1 cellular context compared by ENCODE assay signal in the genomic region with DNA sequence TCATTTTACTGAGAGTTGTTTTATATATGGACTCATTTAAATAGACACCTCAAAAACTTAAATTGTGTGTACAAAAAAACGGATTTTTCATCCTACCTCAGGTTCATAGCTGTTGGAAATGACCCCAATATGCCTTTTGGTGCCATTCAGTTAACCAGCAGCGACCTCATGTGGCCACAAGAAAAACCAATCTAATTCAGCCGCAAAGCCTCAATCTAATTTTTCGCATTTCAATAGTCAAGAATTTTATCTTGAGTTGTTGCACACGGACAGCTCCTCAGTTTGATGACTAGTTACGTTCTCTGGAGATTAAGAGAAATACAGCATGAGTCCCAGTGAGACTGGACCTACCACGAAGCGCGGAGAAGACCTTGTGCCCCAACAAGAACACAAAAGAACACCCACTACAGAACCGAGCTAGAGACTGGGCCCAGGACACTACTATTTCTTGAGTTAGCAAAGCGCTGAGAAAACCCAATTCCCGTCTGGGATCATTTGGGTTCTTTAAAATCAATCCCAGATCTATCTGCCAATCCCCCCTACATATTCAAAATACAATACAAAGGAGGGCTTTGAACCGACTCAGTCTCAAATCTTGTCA.
TF ChIP-seq lines count a peak whose summit lies in the region.

No MANE protein-coding gene starts in this region.

TF ChIP-seq in HepG2, 621 proteins besides CTCF, POLR2A, EP300 and RAD21 (continued from another document and continues in another):
- TF ChIP-seq SMC3 (IDR thresholded peaks at IDR 0.05; ENCODE audit: low read length) (peak; percentile 95), MIXL1 (CRISPR knock-in tag; IDR thresholded peaks at IDR 0.05) (peak; percentile 58; the same call in 1 of the 2 replicates), NPAS2 (CRISPR knock-in tag; IDR thresholded peaks at IDR 0.05; ENCODE audit: borderline replicate concordance) (no peak), KDM6A (CRISPR knock-in tag; IDR thresholded peaks at IDR 0.05; ENCODE audit: low read depth) (no peak), ZNF253 (CRISPR knock-in tag; IDR thresholded peaks at IDR 0.05; ENCODE audit: borderline replicate concordance) (no peak), ZNF33B (CRISPR knock-in tag; IDR thresholded peaks at IDR 0.05) (no peak), ZNF615 (CRISPR knock-in tag; IDR thresholded peaks at IDR 0.05; ENCODE audit: borderline replicate concordance) (no peak), KMT2A (CRISPR knock-in tag; IDR thresholded peaks at IDR 0.05) (no peak), ZFP36L2 (CRISPR knock-in tag; IDR thresholded peaks at IDR 0.05) (no peak), SMAD3 (CRISPR knock-in tag; IDR thresholded peaks at IDR 0.05) (peak; percentile 73; the same call in 1 of the 2 replicates), ZNF441 (CRISPR knock-in tag; IDR thresholded peaks at IDR 0.05; ENCODE audit: borderline replicate concordance) (no peak), MATR3 (CRISPR knock-in tag; IDR thresholded peaks at IDR 0.05) (no peak), SRF (IDR thresholded peaks at IDR 0.05; ENCODE audit: low read depth, low read length) (no peak), ZNF317 (CRISPR knock-in tag; IDR thresholded peaks at IDR 0.05) (no peak), KLF16 (CRISPR knock-in tag; IDR thresholded peaks at IDR 0.05) (no peak), ZNF484 (CRISPR knock-in tag; IDR thresholded peaks at IDR 0.05; ENCODE audit: borderline replicate concordance, low read depth) (no peak), KDM1A (CRISPR knock-in tag; IDR thresholded peaks at IDR 0.05) (no peak), HOXA7 (CRISPR knock-in tag; IDR thresholded peaks at IDR 0.05) (no peak), KDM2A (CRISPR knock-in tag; IDR thresholded peaks at IDR 0.05; ENCODE audit: borderline replicate concordance, low read depth) (no peak), DR1 (CRISPR knock-in tag; IDR thresholded peaks at IDR 0.05) (no peak), CEBPB (IDR thresholded peaks at IDR 0.05; ENCODE audit: borderline replicate concordance, low read depth, low read length) (no peak), MYC (CRISPR knock-in tag; IDR thresholded peaks at IDR 0.05; ENCODE audit: borderline replicate concordance) (no peak), JUND (CRISPR knock-in tag; IDR thresholded peaks at IDR 0.05) (no peak), ELF3 (CRISPR knock-in tag; IDR thresholded peaks at IDR 0.05) (0 out of 2 replicates have a peak, but pooled peaks have one; percentile 27), MBD4 (IDR thresholded peaks at IDR 0.05; ENCODE audit: borderline replicate concordance, low read length) (no peak), ZNF782 (CRISPR knock-in tag; IDR thresholded peaks at IDR 0.05; ENCODE audit: borderline replicate concordance) (no peak), DMAP1 (CRISPR knock-in tag; IDR thresholded peaks at IDR 0.05) (no peak), MZF1 (CRISPR knock-in tag; IDR thresholded peaks at IDR 0.05; ENCODE audit: borderline replicate concordance) (no peak), SAP130 (CRISPR knock-in tag; IDR thresholded peaks at IDR 0.05; ENCODE audit: low read depth) (peak; percentile 15; the same call in 1 of the 2 replicates), TP53 (CRISPR knock-in tag; conservative IDR thresholded peaks at IDR 0.05) (no peak), KLF11 (CRISPR knock-in tag; IDR thresholded peaks at IDR 0.05) (peak; percentile 43; the same call in 1 of the 2 replicates)
- TF ChIP-seq, protein P1, sequence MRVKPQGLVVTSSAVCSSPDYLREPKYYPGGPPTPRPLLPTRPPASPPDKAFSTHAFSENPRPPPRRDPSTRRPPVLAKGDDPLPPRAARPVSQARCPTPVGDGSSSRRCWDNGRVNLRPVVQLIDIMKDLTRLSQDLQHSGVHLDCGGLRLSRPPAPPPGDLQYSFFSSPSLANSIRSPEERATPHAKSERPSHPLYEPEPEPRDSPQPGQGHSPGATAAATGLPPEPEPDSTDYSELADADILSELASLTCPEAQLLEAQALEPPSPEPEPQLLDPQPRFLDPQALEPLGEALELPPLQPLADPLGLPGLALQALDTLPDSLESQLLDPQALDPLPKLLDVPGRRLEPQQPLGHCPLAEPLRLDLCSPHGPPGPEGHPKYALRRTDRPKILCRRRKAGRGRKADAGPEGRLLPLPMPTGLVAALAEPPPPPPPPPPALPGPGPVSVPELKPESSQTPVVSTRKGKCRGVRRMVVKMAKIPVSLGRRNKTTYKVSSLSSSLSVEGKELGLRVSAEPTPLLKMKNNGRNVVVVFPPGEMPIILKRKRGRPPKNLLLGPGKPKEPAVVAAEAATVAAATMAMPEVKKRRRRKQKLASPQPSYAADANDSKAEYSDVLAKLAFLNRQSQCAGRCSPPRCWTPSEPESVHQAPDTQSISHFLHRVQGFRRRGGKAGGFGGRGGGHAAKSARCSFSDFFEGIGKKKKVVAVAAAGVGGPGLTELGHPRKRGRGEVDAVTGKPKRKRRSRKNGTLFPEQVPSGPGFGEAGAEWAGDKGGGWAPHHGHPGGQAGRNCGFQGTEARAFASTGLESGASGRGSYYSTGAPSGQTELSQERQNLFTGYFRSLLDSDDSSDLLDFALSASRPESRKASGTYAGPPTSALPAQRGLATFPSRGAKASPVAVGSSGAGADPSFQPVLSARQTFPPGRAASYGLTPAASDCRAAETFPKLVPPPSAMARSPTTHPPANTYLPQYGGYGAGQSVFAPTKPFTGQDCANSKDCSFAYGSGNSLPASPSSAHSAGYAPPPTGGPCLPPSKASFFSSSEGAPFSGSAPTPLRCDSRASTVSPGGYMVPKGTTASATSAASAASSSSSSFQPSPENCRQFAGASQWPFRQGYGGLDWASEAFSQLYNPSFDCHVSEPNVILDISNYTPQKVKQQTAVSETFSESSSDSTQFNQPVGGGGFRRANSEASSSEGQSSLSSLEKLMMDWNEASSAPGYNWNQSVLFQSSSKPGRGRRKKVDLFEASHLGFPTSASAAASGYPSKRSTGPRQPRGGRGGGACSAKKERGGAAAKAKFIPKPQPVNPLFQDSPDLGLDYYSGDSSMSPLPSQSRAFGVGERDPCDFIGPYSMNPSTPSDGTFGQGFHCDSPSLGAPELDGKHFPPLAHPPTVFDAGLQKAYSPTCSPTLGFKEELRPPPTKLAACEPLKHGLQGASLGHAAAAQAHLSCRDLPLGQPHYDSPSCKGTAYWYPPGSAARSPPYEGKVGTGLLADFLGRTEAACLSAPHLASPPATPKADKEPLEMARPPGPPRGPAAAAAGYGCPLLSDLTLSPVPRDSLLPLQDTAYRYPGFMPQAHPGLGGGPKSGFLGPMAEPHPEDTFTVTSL (CRISPR knock-in tag; IDR thresholded peaks at IDR 0.05; ENCODE audit: borderline replicate concordance) = no peak
- TF ChIP-seq, protein P2, sequence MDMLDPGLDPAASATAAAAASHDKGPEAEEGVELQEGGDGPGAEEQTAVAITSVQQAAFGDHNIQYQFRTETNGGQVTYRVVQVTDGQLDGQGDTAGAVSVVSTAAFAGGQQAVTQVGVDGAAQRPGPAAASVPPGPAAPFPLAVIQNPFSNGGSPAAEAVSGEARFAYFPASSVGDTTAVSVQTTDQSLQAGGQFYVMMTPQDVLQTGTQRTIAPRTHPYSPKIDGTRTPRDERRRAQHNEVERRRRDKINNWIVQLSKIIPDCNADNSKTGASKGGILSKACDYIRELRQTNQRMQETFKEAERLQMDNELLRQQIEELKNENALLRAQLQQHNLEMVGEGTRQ (IDR thresholded peaks at IDR 0.05; ENCODE audit: low read depth, low read length) = no peak
- TF ChIP-seq, protein P2 (CRISPR knock-in tag; IDR thresholded peaks at IDR 0.05; ENCODE audit: borderline replicate concordance) = no peak
- TF ChIP-seq, protein P3, sequence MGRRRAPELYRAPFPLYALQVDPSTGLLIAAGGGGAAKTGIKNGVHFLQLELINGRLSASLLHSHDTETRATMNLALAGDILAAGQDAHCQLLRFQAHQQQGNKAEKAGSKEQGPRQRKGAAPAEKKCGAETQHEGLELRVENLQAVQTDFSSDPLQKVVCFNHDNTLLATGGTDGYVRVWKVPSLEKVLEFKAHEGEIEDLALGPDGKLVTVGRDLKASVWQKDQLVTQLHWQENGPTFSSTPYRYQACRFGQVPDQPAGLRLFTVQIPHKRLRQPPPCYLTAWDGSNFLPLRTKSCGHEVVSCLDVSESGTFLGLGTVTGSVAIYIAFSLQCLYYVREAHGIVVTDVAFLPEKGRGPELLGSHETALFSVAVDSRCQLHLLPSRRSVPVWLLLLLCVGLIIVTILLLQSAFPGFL (CRISPR knock-in tag; IDR thresholded peaks at IDR 0.05) = no peak
- TF ChIP-seq, protein P4, sequence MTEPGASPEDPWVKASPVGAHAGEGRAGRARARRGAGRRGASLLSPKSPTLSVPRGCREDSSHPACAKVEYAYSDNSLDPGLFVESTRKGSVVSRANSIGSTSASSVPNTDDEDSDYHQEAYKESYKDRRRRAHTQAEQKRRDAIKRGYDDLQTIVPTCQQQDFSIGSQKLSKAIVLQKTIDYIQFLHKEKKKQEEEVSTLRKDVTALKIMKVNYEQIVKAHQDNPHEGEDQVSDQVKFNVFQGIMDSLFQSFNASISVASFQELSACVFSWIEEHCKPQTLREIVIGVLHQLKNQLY (CRISPR knock-in tag; IDR thresholded peaks at IDR 0.05) = no peak
- TF ChIP-seq, protein P5, sequence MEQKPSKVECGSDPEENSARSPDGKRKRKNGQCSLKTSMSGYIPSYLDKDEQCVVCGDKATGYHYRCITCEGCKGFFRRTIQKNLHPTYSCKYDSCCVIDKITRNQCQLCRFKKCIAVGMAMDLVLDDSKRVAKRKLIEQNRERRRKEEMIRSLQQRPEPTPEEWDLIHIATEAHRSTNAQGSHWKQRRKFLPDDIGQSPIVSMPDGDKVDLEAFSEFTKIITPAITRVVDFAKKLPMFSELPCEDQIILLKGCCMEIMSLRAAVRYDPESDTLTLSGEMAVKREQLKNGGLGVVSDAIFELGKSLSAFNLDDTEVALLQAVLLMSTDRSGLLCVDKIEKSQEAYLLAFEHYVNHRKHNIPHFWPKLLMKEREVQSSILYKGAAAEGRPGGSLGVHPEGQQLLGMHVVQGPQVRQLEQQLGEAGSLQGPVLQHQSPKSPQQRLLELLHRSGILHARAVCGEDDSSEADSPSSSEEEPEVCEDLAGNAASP (CRISPR knock-in tag; IDR thresholded peaks at IDR 0.05; ENCODE audit: borderline replicate concordance) = peak; percentile 77; the same call in 1 of the 2 replicates
- TF ChIP-seq, protein P6, sequence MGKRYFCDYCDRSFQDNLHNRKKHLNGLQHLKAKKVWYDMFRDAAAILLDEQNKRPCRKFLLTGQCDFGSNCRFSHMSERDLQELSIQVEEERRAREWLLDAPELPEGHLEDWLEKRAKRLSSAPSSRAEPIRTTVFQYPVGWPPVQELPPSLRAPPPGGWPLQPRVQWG (CRISPR knock-in tag; IDR thresholded peaks at IDR 0.05; ENCODE audit: borderline replicate concordance, low read depth) = no peak
- TF ChIP-seq, protein P7, sequence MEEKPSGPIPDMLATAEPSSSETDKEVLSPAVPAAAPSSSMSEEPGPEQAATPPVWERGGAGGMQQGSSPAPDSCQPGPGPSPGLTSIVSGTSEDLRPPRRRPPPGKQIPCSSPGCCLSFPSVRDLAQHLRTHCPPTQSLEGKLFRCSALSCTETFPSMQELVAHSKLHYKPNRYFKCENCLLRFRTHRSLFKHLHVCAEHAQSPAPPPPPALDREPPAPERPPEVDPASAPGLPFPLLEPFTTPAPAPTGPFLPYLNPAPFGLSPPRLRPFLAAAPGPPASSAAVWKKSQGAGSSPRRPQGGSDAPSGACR (CRISPR knock-in tag; IDR thresholded peaks at IDR 0.05) = no peak
- TF ChIP-seq, protein P8, sequence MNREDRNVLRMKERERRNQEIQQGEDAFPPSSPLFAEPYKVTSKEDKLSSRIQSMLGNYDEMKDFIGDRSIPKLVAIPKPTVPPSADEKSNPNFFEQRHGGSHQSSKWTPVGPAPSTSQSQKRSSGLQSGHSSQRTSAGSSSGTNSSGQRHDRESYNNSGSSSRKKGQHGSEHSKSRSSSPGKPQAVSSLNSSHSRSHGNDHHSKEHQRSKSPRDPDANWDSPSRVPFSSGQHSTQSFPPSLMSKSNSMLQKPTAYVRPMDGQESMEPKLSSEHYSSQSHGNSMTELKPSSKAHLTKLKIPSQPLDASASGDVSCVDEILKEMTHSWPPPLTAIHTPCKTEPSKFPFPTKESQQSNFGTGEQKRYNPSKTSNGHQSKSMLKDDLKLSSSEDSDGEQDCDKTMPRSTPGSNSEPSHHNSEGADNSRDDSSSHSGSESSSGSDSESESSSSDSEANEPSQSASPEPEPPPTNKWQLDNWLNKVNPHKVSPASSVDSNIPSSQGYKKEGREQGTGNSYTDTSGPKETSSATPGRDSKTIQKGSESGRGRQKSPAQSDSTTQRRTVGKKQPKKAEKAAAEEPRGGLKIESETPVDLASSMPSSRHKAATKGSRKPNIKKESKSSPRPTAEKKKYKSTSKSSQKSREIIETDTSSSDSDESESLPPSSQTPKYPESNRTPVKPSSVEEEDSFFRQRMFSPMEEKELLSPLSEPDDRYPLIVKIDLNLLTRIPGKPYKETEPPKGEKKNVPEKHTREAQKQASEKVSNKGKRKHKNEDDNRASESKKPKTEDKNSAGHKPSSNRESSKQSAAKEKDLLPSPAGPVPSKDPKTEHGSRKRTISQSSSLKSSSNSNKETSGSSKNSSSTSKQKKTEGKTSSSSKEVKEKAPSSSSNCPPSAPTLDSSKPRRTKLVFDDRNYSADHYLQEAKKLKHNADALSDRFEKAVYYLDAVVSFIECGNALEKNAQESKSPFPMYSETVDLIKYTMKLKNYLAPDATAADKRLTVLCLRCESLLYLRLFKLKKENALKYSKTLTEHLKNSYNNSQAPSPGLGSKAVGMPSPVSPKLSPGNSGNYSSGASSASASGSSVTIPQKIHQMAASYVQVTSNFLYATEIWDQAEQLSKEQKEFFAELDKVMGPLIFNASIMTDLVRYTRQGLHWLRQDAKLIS (CRISPR knock-in tag; IDR thresholded peaks at IDR 0.05) = no peak
- TF ChIP-seq, protein P9, sequence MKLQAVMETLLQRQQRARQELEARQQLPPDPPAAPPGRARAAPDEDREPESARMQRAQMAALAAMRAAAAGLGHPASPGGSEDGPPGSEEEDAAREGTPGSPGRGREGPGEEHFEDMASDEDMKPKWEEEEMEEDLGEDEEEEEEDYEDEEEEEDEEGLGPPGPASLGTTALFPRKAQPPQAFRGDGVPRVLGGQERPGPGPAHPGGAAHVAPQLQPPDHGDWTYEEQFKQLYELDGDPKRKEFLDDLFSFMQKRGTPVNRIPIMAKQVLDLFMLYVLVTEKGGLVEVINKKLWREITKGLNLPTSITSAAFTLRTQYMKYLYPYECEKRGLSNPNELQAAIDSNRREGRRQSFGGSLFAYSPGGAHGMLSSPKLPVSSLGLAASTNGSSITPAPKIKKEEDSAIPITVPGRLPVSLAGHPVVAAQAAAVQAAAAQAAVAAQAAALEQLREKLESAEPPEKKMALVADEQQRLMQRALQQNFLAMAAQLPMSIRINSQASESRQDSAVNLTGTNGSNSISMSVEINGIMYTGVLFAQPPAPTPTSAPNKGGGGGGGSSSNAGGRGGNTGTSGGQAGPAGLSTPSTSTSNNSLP (IDR thresholded peaks at IDR 0.05; ENCODE audit: low read depth, low read length) = peak; percentile 79
- TF ChIP-seq, protein P10, sequence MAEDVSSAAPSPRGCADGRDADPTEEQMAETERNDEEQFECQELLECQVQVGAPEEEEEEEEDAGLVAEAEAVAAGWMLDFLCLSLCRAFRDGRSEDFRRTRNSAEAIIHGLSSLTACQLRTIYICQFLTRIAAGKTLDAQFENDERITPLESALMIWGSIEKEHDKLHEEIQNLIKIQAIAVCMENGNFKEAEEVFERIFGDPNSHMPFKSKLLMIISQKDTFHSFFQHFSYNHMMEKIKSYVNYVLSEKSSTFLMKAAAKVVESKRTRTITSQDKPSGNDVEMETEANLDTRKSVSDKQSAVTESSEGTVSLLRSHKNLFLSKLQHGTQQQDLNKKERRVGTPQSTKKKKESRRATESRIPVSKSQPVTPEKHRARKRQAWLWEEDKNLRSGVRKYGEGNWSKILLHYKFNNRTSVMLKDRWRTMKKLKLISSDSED (CRISPR knock-in tag; IDR thresholded peaks at IDR 0.05) = no peak
